Comparison of ENCODE assay signal across 27 cellular contexts in genomic region chr4:180462116-180462515, GRCh38.
"Had no signal": no experiment of that assay in that cellular context is flagged by ENCODE, and none has a peak within 500 bp of the region (broad histone marks: within the 10 kb centered on the region; RNA-seq: fewer than 3 reads in every experiment).

No MANE protein-coding gene starts in this region.

- DNase-seq: natural killer cell; occipital lobe; ovary; posterior cingulate gyrus; psoas muscle; right cardiac atrium; right lobe of liver; sigmoid colon; small intestine; stimulated activated CD4-positive, alpha-beta T cell treated with anti-CD3 and anti-CD28 coated beads, Interleukin-15, amount 100 ng/mL, for 24 hours; stimulated activated CD4-positive, alpha-beta T cell treated with anti-CD3 and anti-CD28 coated beads, Interleukin-2, amount 100 ng/mL, for 24 hours; stimulated activated CD4-positive, alpha-beta T cell treated with anti-CD3 and anti-CD28 coated beads, Interleukin-2, amount 100 ng/mL, for 48 hours; stimulated activated CD4-positive, alpha-beta T cell treated with anti-CD3 and anti-CD28 coated beads, Interleukin-4, amount 100 ng/mL, for 24 hours; stimulated activated naive B cell treated with anti-CD40 and anti-IgM and Interleukin-4, amounts not matched to agents 10 μg/mL and 1 μg/mL and 100 μg/mL, for 72 hours; stimulated activated naive CD4-positive, alpha-beta T cell treated with Interleukin-2 at 50 U/mL for 16 hours; stomach; thyroid gland; upper lobe of right lung; uterus had no signal

- H3K27ac Mint-ChIP-seq: natural killer cell; nephron; neural progenitor cell; progenitor cell of endocrine pancreas; stimulated activated effector memory CD8-positive, alpha-beta T cell treated with anti-CD3 and anti-CD28 coated beads, Interleukin-12 subunit alpha, Interleukin-12 subunit beta, amount 100 ng/mL, for 72 hours; stimulated activated naive B cell treated with anti-CD40 and anti-IgM and Interleukin-4, amounts not matched to agents 10 μg/mL and 1 μg/mL and 100 μg/mL, for 72 hours; stimulated activated naive CD8-positive, alpha-beta T cell treated with anti-CD3 and anti-CD28 coated beads, Interleukin-15, Interleukin-2, amounts not matched to agents 100 ng/mL and 50 ng/mL, for 24 hours had no signal

- H3K9me3 Mint-ChIP-seq: nephron; neural progenitor cell; stimulated activated naive B cell treated with anti-CD40 and anti-IgM and Interleukin-4, amounts not matched to agents 10 μg/mL and 1 μg/mL and 100 μg/mL, for 72 hours had no signal

- H3K27me3 Mint-ChIP-seq: progenitor cell of endocrine pancreas; stimulated activated naive B cell treated with anti-CD40 and anti-IgM and Interleukin-4, amounts not matched to agents 10 μg/mL and 1 μg/mL and 100 μg/mL, for 72 hours; stimulated activated naive CD8-positive, alpha-beta T cell treated with anti-CD3 and anti-CD28 coated beads, Interleukin-15, Interleukin-2, amounts not matched to agents 100 ng/mL and 50 ng/mL, for 24 hours had no signal

- H3K4me3 ChIP-seq: neural progenitor cell, ovary, psoas muscle, right lobe of liver, sigmoid colon, stomach, thoracic aorta, thyroid gland, tibial nerve, upper lobe of right lung, uterus had no signal

- H2AFZ ChIP-seq: neural progenitor cell, parathyroid adenoma had no signal

- H3K4me1 Mint-ChIP-seq: natural killer cell; nephron; stimulated activated effector memory CD8-positive, alpha-beta T cell treated with anti-CD3 and anti-CD28 coated beads, Interleukin-12 subunit alpha, Interleukin-12 subunit beta, amount 100 ng/mL, for 72 hours; stimulated activated naive B cell treated with anti-CD40 and anti-IgM and Interleukin-4, amounts not matched to agents 10 μg/mL and 1 μg/mL and 100 μg/mL, for 72 hours had no signal

- H3K27me3 ChIP-seq: neural progenitor cell, ovary, right lobe of liver, sigmoid colon, stomach, thyroid gland, tibial nerve, upper lobe of right lung, uterus had no signal

- H3K36me3 Mint-ChIP-seq: natural killer cell; neural progenitor cell; stimulated activated effector memory CD8-positive, alpha-beta T cell treated with anti-CD3 and anti-CD28 coated beads, Interleukin-12 subunit alpha, Interleukin-12 subunit beta, amount 100 ng/mL, for 72 hours; stimulated activated naive B cell treated with anti-CD40 and anti-IgM and Interleukin-4, amounts not matched to agents 10 μg/mL and 1 μg/mL and 100 μg/mL, for 72 hours had no signal

- H3K79me2 ChIP-seq: parathyroid adenoma had no signal

- H3K4me2 ChIP-seq: neural progenitor cell had no signal

- H3K4me1 ChIP-seq: neural progenitor cell, parathyroid adenoma, psoas muscle, right lobe of liver, sigmoid colon, stomach, thyroid gland, tibial nerve, upper lobe of right lung, uterus had no signal

- ATAC-seq: natural killer cell; psoas muscle; right cardiac atrium; right lobe of liver; stimulated activated effector memory CD8-positive, alpha-beta T cell treated with anti-CD3 and anti-CD28 coated beads, Interleukin-12 subunit alpha, Interleukin-12 subunit beta, amount 100 ng/mL, for 72 hours; stimulated activated naive B cell treated with anti-CD40 and anti-IgM and Interleukin-4, amounts not matched to agents 10 μg/mL and 1 μg/mL and 100 μg/mL, for 72 hours; upper lobe of right lung had no signal

- H3K9ac ChIP-seq: neural progenitor cell, parathyroid adenoma had no signal

- H3K9me3 ChIP-seq: ovary, psoas muscle, right lobe of liver, sigmoid colon, thoracic aorta, thyroid gland, tibial nerve, upper lobe of right lung, uterus had no signal

- H3K27ac ChIP-seq: neural progenitor cell, ovary, parathyroid adenoma, psoas muscle, right lobe of liver, sigmoid colon, stomach, thoracic aorta, thyroid gland, tibial nerve, upper lobe of right lung, uterus had no signal

- H3K36me3 ChIP-seq: neural progenitor cell, ovary, right lobe of liver, sigmoid colon, stomach, thoracic aorta, thyroid gland, tibial nerve, upper lobe of right lung, uterus had no signal

- H3K4me3 Mint-ChIP-seq: natural killer cell; nephron; neural progenitor cell; stimulated activated effector memory CD8-positive, alpha-beta T cell treated with anti-CD3 and anti-CD28 coated beads, Interleukin-12 subunit alpha, Interleukin-12 subunit beta, amount 100 ng/mL, for 72 hours; stimulated activated naive B cell treated with anti-CD40 and anti-IgM and Interleukin-4, amounts not matched to agents 10 μg/mL and 1 μg/mL and 100 μg/mL, for 72 hours; stimulated activated naive CD8-positive, alpha-beta T cell treated with anti-CD3 and anti-CD28 coated beads, Interleukin-15, Interleukin-2, amounts not matched to agents 100 ng/mL and 50 ng/mL, for 24 hours had no signal
